1 cellular context compared by ENCODE assay signal in the genomic region with DNA sequence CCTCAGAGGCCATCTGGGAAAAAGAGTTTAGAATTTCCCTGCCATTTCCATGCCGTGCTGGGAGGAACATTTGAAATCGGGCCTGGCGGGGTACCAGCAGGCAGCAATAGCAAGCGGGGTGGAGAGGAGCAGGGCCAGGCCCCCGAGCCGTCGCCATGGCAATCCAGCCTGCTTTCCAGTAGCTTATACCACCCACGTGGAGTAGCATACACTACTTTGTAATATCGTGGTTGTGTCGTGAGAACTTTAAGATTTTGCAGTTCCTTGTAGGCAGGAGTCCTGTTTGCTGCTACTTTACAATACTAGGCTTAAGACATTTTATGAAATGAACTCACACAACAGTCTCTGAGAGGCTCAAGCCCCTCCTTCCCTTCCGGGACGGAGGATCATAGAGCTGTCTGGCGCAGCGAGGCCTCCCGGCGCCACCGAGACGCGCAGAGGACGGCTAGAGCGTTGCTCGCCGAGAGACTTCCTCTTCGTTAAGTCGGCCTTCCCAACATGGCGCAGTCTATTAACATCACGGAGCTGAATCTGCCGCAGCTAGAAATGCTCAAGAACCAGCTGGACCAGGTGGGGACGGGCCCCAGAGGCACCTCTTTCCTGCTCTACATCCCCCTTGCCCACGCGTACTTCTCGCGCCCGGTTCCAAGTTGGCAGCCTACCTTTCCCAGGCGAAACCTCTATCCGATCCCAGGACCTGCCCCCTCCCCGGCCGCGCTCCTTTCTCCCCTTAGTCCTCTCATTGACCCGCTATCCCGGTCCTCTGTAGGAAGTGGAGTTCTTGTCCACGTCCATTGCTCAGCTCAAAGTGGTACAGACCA.
A peak's percentile ranks its signal among the peaks of the same experiment; 100 is the strongest.
TF ChIP-seq lines count a peak whose summit lies in the region.

A gene (plus strand): TSS at position 473 of the 821 bp plus-strand sequence. CDS start 26 bp downstream, at position 499.

TF ChIP-seq in HepG2, 621 proteins besides CTCF, POLR2A, EP300 and RAD21 (continued from another document and continues in another):
- TF ChIP-seq FOXJ3 (CRISPR knock-in tag; IDR thresholded peaks at IDR 0.05; ENCODE audit: borderline replicate concordance) (no peak), ATF1 (CRISPR knock-in tag; IDR thresholded peaks at IDR 0.05) (no peak), KDM2A (CRISPR knock-in tag; IDR thresholded peaks at IDR 0.05; ENCODE audit: borderline replicate concordance, low read depth) (peak; percentile 92), TGIF2 (CRISPR knock-in tag; IDR thresholded peaks at IDR 0.05) (peak; percentile 33; the same call in 1 of the 2 replicates), KDM1A (CRISPR knock-in tag; IDR thresholded peaks at IDR 0.05) (no peak), CREB1 (IDR thresholded peaks at IDR 0.05) (peak; percentile 29; the same call in 1 of the 2 replicates), CREB1 (CRISPR knock-in tag; IDR thresholded peaks at IDR 0.05) (peak; percentile 47), ZBTB42 (CRISPR knock-in tag; IDR thresholded peaks at IDR 0.05) (no peak), ZSCAN9 (CRISPR knock-in tag; IDR thresholded peaks at IDR 0.05; ENCODE audit: borderline replicate concordance) (peak; percentile 78; the same call in 1 of the 2 replicates), ZNF562 (CRISPR knock-in tag; IDR thresholded peaks at IDR 0.05; ENCODE audit: borderline replicate concordance) (no peak), ZFP82 (CRISPR knock-in tag; IDR thresholded peaks at IDR 0.05; ENCODE audit: borderline replicate concordance) (peak; percentile 63; the same call in 1 of the 2 replicates), POLR2G (IDR thresholded peaks at IDR 0.05; ENCODE audit: low read depth, low read length) (peak; percentile 91), PHF8 (CRISPR knock-in tag; IDR thresholded peaks at IDR 0.05) (peak; percentile 91), EZH2 (conservative IDR thresholded peaks at IDR 0.05; ENCODE audit: low read depth, low read length) (no peak), RXRA (CRISPR knock-in tag; IDR thresholded peaks at IDR 0.05) (peak; percentile 61; the same call in 1 of the 2 replicates), WIZ (CRISPR knock-in tag; IDR thresholded peaks at IDR 0.05) (no peak), REPIN1 (CRISPR knock-in tag; IDR thresholded peaks at IDR 0.05; ENCODE audit: borderline replicate concordance, low read depth) (peak; percentile 59; the same call in 1 of the 2 replicates), ZNF761 (CRISPR knock-in tag; conservative IDR thresholded peaks at IDR 0.05) (peak; percentile 66; the same call in 1 of the 2 replicates), SP5 (CRISPR knock-in tag; IDR thresholded peaks at IDR 0.05; ENCODE audit: borderline replicate concordance, low read depth) (peak; percentile 38; the same call in 1 of the 2 replicates), RBM39 (IDR thresholded peaks at IDR 0.05; ENCODE audit: low read depth, low read length, poor library complexity, severe bottlenecking) (peak; percentile 53), BRD4 (CRISPR knock-in tag; IDR thresholded peaks at IDR 0.05) (peak; percentile 63; the same call in 1 of the 2 replicates), ZNF709 (CRISPR knock-in tag; IDR thresholded peaks at IDR 0.05) (peak; percentile 75; the same call in 1 of the 2 replicates), ZNF180 (CRISPR knock-in tag; IDR thresholded peaks at IDR 0.05; ENCODE audit: borderline replicate concordance, low read depth) (0 out of 2 replicates have a peak, but pooled peaks have one; percentile 20), TSC22D2 (CRISPR knock-in tag; IDR thresholded peaks at IDR 0.05; ENCODE audit: borderline replicate concordance) (peak; percentile 41; the same call in 1 of the 2 replicates)
- TF ChIP-seq, protein P1, sequence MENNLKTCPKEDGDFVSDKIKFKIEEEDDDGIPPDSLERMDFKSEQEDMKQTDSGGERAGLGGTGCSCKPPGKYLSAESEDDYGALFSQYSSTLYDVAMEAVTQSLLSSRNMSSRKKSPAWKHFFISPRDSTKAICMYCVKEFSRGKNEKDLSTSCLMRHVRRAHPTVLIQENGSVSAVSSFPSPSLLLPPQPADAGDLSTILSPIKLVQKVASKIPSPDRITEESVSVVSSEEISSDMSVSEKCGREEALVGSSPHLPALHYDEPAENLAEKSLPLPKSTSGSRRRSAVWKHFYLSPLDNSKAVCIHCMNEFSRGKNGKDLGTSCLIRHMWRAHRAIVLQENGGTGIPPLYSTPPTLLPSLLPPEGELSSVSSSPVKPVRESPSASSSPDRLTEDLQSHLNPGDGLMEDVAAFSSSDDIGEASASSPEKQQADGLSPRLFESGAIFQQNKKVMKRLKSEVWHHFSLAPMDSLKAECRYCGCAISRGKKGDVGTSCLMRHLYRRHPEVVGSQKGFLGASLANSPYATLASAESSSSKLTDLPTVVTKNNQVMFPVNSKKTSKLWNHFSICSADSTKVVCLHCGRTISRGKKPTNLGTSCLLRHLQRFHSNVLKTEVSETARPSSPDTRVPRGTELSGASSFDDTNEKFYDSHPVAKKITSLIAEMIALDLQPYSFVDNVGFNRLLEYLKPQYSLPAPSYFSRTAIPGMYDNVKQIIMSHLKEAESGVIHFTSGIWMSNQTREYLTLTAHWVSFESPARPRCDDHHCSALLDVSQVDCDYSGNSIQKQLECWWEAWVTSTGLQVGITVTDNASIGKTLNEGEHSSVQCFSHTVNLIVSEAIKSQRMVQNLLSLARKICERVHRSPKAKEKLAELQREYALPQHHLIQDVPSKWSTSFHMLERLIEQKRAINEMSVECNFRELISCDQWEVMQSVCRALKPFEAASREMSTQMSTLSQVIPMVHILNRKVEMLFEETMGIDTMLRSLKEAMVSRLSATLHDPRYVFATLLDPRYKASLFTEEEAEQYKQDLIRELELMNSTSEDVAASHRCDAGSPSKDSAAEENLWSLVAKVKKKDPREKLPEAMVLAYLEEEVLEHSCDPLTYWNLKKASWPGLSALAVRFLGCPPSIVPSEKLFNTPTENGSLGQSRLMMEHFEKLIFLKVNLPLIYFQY (CRISPR knock-in tag; IDR thresholded peaks at IDR 0.05; ENCODE audit: borderline replicate concordance), result 0 out of 2 replicates have a peak, but pooled peaks have one; percentile 44
- TF ChIP-seq, protein P2, sequence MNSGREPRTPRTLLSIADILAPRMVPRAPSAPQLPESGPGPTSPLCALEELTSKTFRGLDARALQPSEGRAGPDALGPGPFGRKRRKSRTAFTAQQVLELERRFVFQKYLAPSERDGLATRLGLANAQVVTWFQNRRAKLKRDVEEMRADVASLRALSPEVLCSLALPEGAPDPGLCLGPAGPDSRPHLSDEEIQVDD (CRISPR knock-in tag; IDR thresholded peaks at IDR 0.05; ENCODE audit: borderline replicate concordance), result 0 out of 2 replicates have a peak, but pooled peaks have one; percentile 19
- TF ChIP-seq, protein P3, sequence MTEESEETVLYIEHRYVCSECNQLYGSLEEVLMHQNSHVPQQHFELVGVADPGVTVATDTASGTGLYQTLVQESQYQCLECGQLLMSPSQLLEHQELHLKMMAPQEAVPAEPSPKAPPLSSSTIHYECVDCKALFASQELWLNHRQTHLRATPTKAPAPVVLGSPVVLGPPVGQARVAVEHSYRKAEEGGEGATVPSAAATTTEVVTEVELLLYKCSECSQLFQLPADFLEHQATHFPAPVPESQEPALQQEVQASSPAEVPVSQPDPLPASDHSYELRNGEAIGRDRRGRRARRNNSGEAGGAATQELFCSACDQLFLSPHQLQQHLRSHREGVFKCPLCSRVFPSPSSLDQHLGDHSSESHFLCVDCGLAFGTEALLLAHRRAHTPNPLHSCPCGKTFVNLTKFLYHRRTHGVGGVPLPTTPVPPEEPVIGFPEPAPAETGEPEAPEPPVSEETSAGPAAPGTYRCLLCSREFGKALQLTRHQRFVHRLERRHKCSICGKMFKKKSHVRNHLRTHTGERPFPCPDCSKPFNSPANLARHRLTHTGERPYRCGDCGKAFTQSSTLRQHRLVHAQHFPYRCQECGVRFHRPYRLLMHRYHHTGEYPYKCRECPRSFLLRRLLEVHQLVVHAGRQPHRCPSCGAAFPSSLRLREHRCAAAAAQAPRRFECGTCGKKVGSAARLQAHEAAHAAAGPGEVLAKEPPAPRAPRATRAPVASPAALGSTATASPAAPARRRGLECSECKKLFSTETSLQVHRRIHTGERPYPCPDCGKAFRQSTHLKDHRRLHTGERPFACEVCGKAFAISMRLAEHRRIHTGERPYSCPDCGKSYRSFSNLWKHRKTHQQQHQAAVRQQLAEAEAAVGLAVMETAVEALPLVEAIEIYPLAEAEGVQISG (CRISPR knock-in tag; IDR thresholded peaks at IDR 0.05), result peak; percentile 100
- TF ChIP-seq, protein P4, sequence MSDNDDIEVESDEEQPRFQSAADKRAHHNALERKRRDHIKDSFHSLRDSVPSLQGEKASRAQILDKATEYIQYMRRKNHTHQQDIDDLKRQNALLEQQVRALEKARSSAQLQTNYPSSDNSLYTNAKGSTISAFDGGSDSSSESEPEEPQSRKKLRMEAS (IDR thresholded peaks at IDR 0.05), result peak; percentile 77
- TF ChIP-seq, protein P5, sequence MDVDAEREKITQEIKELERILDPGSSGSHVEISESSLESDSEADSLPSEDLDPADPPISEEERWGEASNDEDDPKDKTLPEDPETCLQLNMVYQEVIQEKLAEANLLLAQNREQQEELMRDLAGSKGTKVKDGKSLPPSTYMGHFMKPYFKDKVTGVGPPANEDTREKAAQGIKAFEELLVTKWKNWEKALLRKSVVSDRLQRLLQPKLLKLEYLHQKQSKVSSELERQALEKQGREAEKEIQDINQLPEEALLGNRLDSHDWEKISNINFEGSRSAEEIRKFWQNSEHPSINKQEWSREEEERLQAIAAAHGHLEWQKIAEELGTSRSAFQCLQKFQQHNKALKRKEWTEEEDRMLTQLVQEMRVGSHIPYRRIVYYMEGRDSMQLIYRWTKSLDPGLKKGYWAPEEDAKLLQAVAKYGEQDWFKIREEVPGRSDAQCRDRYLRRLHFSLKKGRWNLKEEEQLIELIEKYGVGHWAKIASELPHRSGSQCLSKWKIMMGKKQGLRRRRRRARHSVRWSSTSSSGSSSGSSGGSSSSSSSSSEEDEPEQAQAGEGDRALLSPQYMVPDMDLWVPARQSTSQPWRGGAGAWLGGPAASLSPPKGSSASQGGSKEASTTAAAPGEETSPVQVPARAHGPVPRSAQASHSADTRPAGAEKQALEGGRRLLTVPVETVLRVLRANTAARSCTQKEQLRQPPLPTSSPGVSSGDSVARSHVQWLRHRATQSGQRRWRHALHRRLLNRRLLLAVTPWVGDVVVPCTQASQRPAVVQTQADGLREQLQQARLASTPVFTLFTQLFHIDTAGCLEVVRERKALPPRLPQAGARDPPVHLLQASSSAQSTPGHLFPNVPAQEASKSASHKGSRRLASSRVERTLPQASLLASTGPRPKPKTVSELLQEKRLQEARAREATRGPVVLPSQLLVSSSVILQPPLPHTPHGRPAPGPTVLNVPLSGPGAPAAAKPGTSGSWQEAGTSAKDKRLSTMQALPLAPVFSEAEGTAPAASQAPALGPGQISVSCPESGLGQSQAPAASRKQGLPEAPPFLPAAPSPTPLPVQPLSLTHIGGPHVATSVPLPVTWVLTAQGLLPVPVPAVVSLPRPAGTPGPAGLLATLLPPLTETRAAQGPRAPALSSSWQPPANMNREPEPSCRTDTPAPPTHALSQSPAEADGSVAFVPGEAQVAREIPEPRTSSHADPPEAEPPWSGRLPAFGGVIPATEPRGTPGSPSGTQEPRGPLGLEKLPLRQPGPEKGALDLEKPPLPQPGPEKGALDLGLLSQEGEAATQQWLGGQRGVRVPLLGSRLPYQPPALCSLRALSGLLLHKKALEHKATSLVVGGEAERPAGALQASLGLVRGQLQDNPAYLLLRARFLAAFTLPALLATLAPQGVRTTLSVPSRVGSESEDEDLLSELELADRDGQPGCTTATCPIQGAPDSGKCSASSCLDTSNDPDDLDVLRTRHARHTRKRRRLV (CRISPR knock-in tag; IDR thresholded peaks at IDR 0.05), result no peak
- TF ChIP-seq, protein P6, sequence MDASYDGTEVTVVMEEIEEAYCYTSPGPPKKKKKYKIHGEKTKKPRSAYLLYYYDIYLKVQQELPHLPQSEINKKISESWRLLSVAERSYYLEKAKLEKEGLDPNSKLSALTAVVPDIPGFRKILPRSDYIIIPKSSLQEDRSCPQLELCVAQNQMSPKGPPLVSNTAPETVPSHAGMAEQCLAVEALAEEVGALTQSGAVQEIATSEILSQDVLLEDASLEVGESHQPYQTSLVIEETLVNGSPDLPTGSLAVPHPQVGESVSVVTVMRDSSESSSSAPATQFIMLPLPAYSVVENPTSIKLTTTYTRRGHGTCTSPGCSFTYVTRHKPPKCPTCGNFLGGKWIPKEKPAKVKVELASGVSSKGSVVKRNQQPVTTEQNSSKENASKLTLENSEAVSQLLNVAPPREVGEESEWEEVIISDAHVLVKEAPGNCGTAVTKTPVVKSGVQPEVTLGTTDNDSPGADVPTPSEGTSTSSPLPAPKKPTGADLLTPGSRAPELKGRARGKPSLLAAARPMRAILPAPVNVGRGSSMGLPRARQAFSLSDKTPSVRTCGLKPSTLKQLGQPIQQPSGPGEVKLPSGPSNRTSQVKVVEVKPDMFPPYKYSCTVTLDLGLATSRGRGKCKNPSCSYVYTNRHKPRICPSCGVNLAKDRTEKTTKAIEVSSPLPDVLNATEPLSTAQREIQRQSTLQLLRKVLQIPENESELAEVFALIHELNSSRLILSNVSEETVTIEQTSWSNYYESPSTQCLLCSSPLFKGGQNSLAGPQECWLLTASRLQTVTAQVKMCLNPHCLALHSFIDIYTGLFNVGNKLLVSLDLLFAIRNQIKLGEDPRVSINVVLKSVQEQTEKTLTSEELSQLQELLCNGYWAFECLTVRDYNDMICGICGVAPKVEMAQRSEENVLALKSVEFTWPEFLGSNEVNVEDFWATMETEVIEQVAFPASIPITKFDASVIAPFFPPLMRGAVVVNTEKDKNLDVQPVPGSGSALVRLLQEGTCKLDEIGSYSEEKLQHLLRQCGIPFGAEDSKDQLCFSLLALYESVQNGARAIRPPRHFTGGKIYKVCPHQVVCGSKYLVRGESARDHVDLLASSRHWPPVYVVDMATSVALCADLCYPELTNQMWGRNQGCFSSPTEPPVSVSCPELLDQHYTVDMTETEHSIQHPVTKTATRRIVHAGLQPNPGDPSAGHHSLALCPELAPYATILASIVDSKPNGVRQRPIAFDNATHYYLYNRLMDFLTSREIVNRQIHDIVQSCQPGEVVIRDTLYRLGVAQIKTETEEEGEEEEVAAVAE (CRISPR knock-in tag; IDR thresholded peaks at IDR 0.05; ENCODE audit: borderline replicate concordance), result peak; percentile 49; the same call in 1 of the 2 replicates
- TF ChIP-seq, protein P7, sequence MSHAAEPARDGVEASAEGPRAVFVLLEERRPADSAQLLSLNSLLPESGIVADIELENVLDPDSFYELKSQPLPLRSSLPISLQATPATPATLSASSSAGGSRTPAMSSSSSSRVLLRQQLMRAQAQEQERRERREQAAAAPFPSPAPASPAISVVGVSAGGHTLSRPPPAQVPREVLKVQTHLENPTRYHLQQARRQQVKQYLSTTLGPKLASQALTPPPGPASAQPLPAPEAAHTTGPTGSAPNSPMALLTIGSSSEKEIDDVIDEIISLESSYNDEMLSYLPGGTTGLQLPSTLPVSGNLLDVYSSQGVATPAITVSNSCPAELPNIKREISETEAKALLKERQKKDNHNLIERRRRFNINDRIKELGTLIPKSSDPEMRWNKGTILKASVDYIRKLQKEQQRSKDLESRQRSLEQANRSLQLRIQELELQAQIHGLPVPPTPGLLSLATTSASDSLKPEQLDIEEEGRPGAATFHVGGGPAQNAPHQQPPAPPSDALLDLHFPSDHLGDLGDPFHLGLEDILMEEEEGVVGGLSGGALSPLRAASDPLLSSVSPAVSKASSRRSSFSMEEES (CRISPR knock-in tag; IDR thresholded peaks at IDR 0.05), result peak; percentile 59; the same call in 1 of the 2 replicates
- TF ChIP-seq, protein P8, sequence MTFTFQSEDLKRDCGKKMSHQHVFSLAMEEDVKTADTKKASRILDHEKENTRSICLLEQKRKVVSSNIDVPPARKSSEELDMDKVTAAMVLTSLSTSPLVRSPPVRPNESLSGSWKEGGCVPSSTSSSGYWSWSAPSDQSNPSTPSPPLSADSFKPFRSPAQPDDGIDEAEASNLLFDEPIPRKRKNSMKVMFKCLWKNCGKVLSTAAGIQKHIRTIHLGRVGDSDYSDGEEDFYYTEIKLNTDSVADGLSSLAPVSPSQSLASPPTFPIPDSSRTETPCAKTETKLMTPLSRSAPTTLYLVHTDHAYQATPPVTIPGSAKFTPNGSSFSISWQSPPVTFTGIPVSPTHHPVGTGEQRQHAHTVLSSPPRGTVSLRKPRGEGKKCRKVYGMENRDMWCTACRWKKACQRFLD (CRISPR knock-in tag; IDR thresholded peaks at IDR 0.05; ENCODE audit: borderline replicate concordance), result no peak
